In genomic region chr7:29370531-29371314, GRCh38 we compare ENCODE assay signal across 11 cellular contexts.
DNase-seq lines count a peak whose midpoint lies in the region; ATAC-seq and TF ChIP-seq lines count a peak whose summit lies in the region.
"Had no signal": no experiment of that assay in that cellular context is flagged by ENCODE, and none has a peak within 500 bp of the region (broad histone marks: within the 10 kb centered on the region; RNA-seq: fewer than 3 reads in every experiment).

No MANE protein-coding gene starts in this region.

- peak; percentile 12 for DNase-seq in activated CD4-positive, alpha-beta T cell treated with anti-CD3 and anti-CD28 coated beads for 36 hours
- no peak for DNase-seq in activated CD4-positive, alpha-beta T cell treated with anti-CD3 and anti-CD28 coated beads, Interleukin-2, amount 50 U/mL, for 48 hours
- DNase-seq in adrenal gland (peak in 6 of 7 donors; percentile 22 to 59 (median 32)), right cardiac atrium (peak in 1 of 3 donors; percentile 19), stromal cell of bone marrow (ENCODE audit: low read depth) (peak; percentile 30), WTC11 (ENCODE audit: low spot score) (no peak), GM10248 (ENCODE audit: extremely low spot score) (no peak)
- DNase-seq: activated CD8-positive, alpha-beta memory T cell treated with anti-CD3 and anti-CD28 coated beads, Interleukin-2, amount 50 U/mL, for 48 hours; NCI-H2171; retina had no signal

- no peak overlapping the region for H3K4me3 Mint-ChIP-seq in activated CD4-positive, alpha-beta T cell treated with anti-CD3 and anti-CD28 coated beads for 36 hours
- no peak overlapping the region for H3K4me3 Mint-ChIP-seq in WTC11

- H3K27ac Mint-ChIP-seq in activated CD4-positive, alpha-beta T cell treated with anti-CD3 and anti-CD28 coated beads for 36 hours = no peak overlapping the region
- no peak overlapping the region; the same call in 1 of the 2 replicates for H3K27ac Mint-ChIP-seq in WTC11

- no peaks in the 10 kb centered on the region for H3K36me3 ChIP-seq in adrenal gland (replicated peaks in 1 of 2)

- peak; percentile 58 for ATAC-seq in activated CD4-positive, alpha-beta T cell treated with anti-CD3 and anti-CD28 coated beads for 36 hours
- ATAC-seq in right cardiac atrium (peak; percentile 64 to 88), HG03432 (IDR thresholded peaks at IDR 0.05; ENCODE audit: unreplicated experiment) (no peak), WTC11 (no peak)

- H3K9me3 Mint-ChIP-seq in activated CD4-positive, alpha-beta T cell treated with anti-CD3 and anti-CD28 coated beads for 36 hours (ENCODE audit: low read depth) = no peaks in the 10 kb centered on the region
- H3K9me3 Mint-ChIP-seq in WTC11 = no peaks in the 10 kb centered on the region

- no peaks in the 10 kb centered on the region for H3K36me3 Mint-ChIP-seq in activated CD4-positive, alpha-beta T cell treated with anti-CD3 and anti-CD28 coated beads for 36 hours (ENCODE audit: low read depth)
- H3K36me3 Mint-ChIP-seq in WTC11 = no peaks in the 10 kb centered on the region

- intact Hi-C loops in activated CD4-positive, alpha-beta T cell treated with anti-CD3 and anti-CD28 coated beads for 36 hours (cut with DNase I, micrococcal nuclease) = no loop called here
- intact Hi-C loops in adrenal gland (cut with DNase I) (no loop called here), right cardiac atrium (cut with DNase I) (no loop called here)

- H3K9me3 ChIP-seq in adrenal gland (replicated peaks in 1 of 3) = no peaks in the 10 kb centered on the region
- H3K9me3 ChIP-seq in right cardiac atrium (ENCODE audit: control insufficient read depth, low read length) = no peaks in the 10 kb centered on the region

- CTCF ChIA-PET in activated CD4-positive, alpha-beta T cell treated with anti-CD3 and anti-CD28 coated beads for 36 hours (lab: Charles Lee) = interaction anchor here (0.6 kb wide), 2 partner anchors 10 to 205 kb away, joined by 3 read pairs; no protein-coding TSS in a partner anchor
- CTCF ChIA-PET in WTC11 (lab: Charles Lee) (no interaction called here), GM10248 (lab: Yijun Ruan, JAX) (interaction anchor here (0.8 to 1.1 kb wide), 2 partner anchors 12 to 38 kb away, joined by 3 read pairs; no protein-coding TSS in a partner anchor)

- H3K4me3 ChIP-seq in adrenal gland = no peak overlapping the region
- H3K4me3 ChIP-seq in right cardiac atrium (ENCODE audit: low read length) = no peak overlapping the region

- H3K27ac ChIP-seq in adrenal gland (peak overlapping the region in 1 of 5 donors; percentile 45), right cardiac atrium (ENCODE audit: low read length) (no peak overlapping the region)

- H3K27me3 ChIP-seq in adrenal gland = no peaks in the 10 kb centered on the region
- H3K27me3 ChIP-seq in right cardiac atrium (ENCODE audit: control insufficient read depth, insufficient read depth) = no peaks in the 10 kb centered on the region

- H3K4me1 ChIP-seq in adrenal gland (replicated peaks in 1 of 2) (peaks cover 3 to 8% of the 10 kb centered on the region in 2 donors), right cardiac atrium (ENCODE audit: control insufficient read depth, insufficient read depth, low read length) (no peaks in the 10 kb centered on the region)

- no peaks in the 10 kb centered on the region for H3K27me3 Mint-ChIP-seq in activated CD4-positive, alpha-beta T cell treated with anti-CD3 and anti-CD28 coated beads for 36 hours
- H3K27me3 Mint-ChIP-seq in WTC11 (ENCODE audit: low read depth) = no peaks in the 10 kb centered on the region

- no peak for TF ChIP-seq POLR2A in adrenal gland (IDR thresholded peaks at IDR 0.05)

- no peaks in the 10 kb centered on the region for H3K4me1 Mint-ChIP-seq in activated CD4-positive, alpha-beta T cell treated with anti-CD3 and anti-CD28 coated beads for 36 hours
- H3K4me1 Mint-ChIP-seq in WTC11 = peaks cover 15% of the 10 kb centered on the region

- WGBS in adrenal gland, 4 donors = 55 to 67% (median 60%) methylated on average over 6 of the region's 6 CpGs
- 52% methylated on average over 6 of the region's 6 CpGs for WGBS in right cardiac atrium

- TF ChIP-seq CTCF in adrenal gland (IDR thresholded peaks at IDR 0.05) = no peak
- no peak for TF ChIP-seq CTCF in WTC11 (IDR thresholded peaks at IDR 0.05)
- no peak for TF ChIP-seq CTCF in GM10248 (IDR thresholded peaks at IDR 0.05; ENCODE audit: control extremely low read depth, extremely low read depth, low read depth, missing control alignments)

- POLR2A ChIA-PET in activated CD4-positive, alpha-beta T cell treated with anti-CD3 and anti-CD28 coated beads for 36 hours (lab: Charles Lee) = no interaction called here
- POLR2A ChIA-PET in WTC11 (lab: Charles Lee) (no interaction called here), GM10248 (lab: Yijun Ruan, JAX) (no interaction called here)

TF ChIP-seq in WTC11, 78 proteins besides CTCF, POLR2A, EP300 and RAD21:
- TF ChIP-seq FOXP1 (CRISPR knock-in tag; IDR thresholded peaks at IDR 0.05; ENCODE audit: borderline replicate concordance) (no peak), CREB1 (CRISPR knock-in tag; IDR thresholded peaks at IDR 0.05) (no peak), ZNF396 (CRISPR knock-in tag; IDR thresholded peaks at IDR 0.05; ENCODE audit: borderline replicate concordance) (no peak), ZNF416 (CRISPR knock-in tag; IDR thresholded peaks at IDR 0.05) (no peak), ELF4 (CRISPR knock-in tag; IDR thresholded peaks at IDR 0.05; ENCODE audit: low read depth) (no peak), GABPB1 (CRISPR knock-in tag; IDR thresholded peaks at IDR 0.05) (no peak), MXD4 (CRISPR knock-in tag; IDR thresholded peaks at IDR 0.05; ENCODE audit: borderline replicate concordance) (no peak), E2F5 (CRISPR knock-in tag; IDR thresholded peaks at IDR 0.05) (no peak), KAT7 (CRISPR knock-in tag; IDR thresholded peaks at IDR 0.05; ENCODE audit: borderline replicate concordance) (no peak), TEAD4 (CRISPR knock-in tag; IDR thresholded peaks at IDR 0.05) (no peak)
- TF ChIP-seq, protein P1, sequence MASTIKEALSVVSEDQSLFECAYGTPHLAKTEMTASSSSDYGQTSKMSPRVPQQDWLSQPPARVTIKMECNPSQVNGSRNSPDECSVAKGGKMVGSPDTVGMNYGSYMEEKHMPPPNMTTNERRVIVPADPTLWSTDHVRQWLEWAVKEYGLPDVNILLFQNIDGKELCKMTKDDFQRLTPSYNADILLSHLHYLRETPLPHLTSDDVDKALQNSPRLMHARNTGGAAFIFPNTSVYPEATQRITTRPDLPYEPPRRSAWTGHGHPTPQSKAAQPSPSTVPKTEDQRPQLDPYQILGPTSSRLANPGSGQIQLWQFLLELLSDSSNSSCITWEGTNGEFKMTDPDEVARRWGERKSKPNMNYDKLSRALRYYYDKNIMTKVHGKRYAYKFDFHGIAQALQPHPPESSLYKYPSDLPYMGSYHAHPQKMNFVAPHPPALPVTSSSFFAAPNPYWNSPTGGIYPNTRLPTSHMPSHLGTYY (CRISPR knock-in tag; IDR thresholded peaks at IDR 0.05) = no peak
TF ChIP-seq in WTC11: peak in this region for 0.

Comparison
In these comparisons a context has a peak if more than half of its experiments do, and no peak if none do; other contexts are left out.
1. DNase-seq: peak in activated CD4-positive, alpha-beta T cell treated with anti-CD3 and anti-CD28 coated beads for 36 hours (single experiment), adrenal gland (6 of 7) and stromal cell of bone marrow (single experiment); none in activated CD4-positive, alpha-beta T cell treated with anti-CD3 and anti-CD28 coated beads, Interleukin-2, amount 50 U/mL, for 48 hours (0 of 2), WTC11 (single experiment) and GM10248 (single experiment).
2. ATAC-seq: peak in activated CD4-positive, alpha-beta T cell treated with anti-CD3 and anti-CD28 coated beads for 36 hours (single experiment) and right cardiac atrium (2 of 2); none in HG03432 (single experiment) and WTC11 (single experiment).